ENCODE assay signal across 13 cellular contexts in the genomic region with DNA sequence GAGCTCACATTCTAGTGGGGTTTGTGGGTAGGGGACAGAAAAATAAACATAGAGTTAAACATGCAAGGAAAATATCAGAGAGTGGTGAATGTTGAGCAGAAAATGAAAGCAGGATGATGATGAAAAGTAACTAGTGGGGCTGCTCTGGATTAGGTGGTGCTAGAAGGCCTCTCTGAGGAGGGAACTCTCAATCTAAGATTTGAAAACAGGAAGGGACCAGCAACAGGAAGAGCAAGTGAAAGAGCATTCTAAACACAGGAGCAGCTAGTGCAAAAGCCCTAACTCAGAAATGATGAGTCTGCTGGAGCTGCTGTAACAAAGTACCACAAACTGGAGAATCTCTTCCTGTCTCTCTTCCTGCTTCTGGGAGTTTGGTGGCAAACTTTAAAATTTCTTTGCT.
DNase-seq lines count a peak whose midpoint lies in the region; ATAC-seq and TF ChIP-seq lines count a peak whose summit lies in the region.
"Had no signal": no experiment of that assay in that cellular context is flagged by ENCODE, and none has a peak within 500 bp of the region (broad histone marks: within the 10 kb centered on the region; RNA-seq: fewer than 3 reads in every experiment).

No MANE protein-coding gene starts in this region.

- no peaks in the 10 kb centered on the region for H3K27me3 ChIP-seq in KMS-11 (ENCODE audit: insufficient read depth, low read depth)

- H3K4me1 Mint-ChIP-seq in osteocyte (ENCODE audit: unreplicated experiment) = peaks cover 18% of the 10 kb centered on the region
- H3K4me1 Mint-ChIP-seq: activated CD4-positive, alpha-beta T cell treated with anti-CD3 and anti-CD28 coated beads for 36 hours had no signal

- no peaks in the 10 kb centered on the region for H3K27me3 Mint-ChIP-seq in osteocyte (ENCODE audit: unreplicated experiment)
- H3K27me3 Mint-ChIP-seq: activated CD4-positive, alpha-beta T cell treated with anti-CD3 and anti-CD28 coated beads for 36 hours had no signal

- H3K4me3 ChIP-seq in KMS-11 (IDR thresholded peaks at IDR 0.05; ENCODE audit: insufficient read depth, low read depth, low read length) = no peak overlapping the region

- peak overlapping the region; percentile 30; the same call in 1 of the 2 replicates for H2AFZ ChIP-seq in KMS-11 (ENCODE audit: low read depth)

- TF ChIP-seq CTCF in KMS-11 (conservative IDR thresholded peaks at IDR 0.05; ENCODE audit: low read depth, low read length) (no peak), osteocyte (IDR thresholded peaks at IDR 0.05) (no peak)

- no peaks in the 10 kb centered on the region for H4K20me1 ChIP-seq in KMS-11 (ENCODE audit: insufficient read depth)

- peak overlapping the region; percentile 4; the same call in 1 of the 2 replicates for H3K4me2 ChIP-seq in KMS-11

- H3K36me3 Mint-ChIP-seq in osteocyte (ENCODE audit: unreplicated experiment) = no peaks in the 10 kb centered on the region

- H3K4me1 ChIP-seq in KMS-11 (ENCODE audit: low read depth, poor library complexity, severe bottlenecking) = peaks cover 6% of the 10 kb centered on the region

- peak overlapping the region; percentile 6 for H3K27ac Mint-ChIP-seq in osteocyte (ENCODE audit: unreplicated experiment)
- H3K27ac Mint-ChIP-seq: activated CD4-positive, alpha-beta T cell treated with anti-CD3 and anti-CD28 coated beads for 36 hours had no signal

- no peak overlapping the region for H3K4me3 Mint-ChIP-seq in osteocyte (ENCODE audit: unreplicated experiment)
- H3K4me3 Mint-ChIP-seq: activated CD4-positive, alpha-beta T cell treated with anti-CD3 and anti-CD28 coated beads for 36 hours had no signal

- H3K36me3 ChIP-seq in KMS-11 (ENCODE audit: insufficient read depth) = no peaks in the 10 kb centered on the region; the same call in 1 of the 2 replicates

- H3K9ac ChIP-seq in KMS-11 = no peak overlapping the region

- ATAC-seq in GM19397 (IDR thresholded peaks at IDR 0.05; ENCODE audit: unreplicated experiment) (peak; percentile 76), HG02610 (IDR thresholded peaks at IDR 0.05; ENCODE audit: unreplicated experiment) (peak; percentile 63), HG02938 (IDR thresholded peaks at IDR 0.05; ENCODE audit: unreplicated experiment) (no peak)
- ATAC-seq: activated CD4-positive, alpha-beta T cell treated with anti-CD3 and anti-CD28 coated beads for 36 hours; SK-N-SH treated with all-trans-retinoic acid at 6 μM for 48 hours had no signal

- no peak overlapping the region for H3K27ac ChIP-seq in KMS-11

- no peaks in the 10 kb centered on the region for H3K79me2 ChIP-seq in KMS-11 (ENCODE audit: insufficient read depth, low read depth)

- H3K9me3 Mint-ChIP-seq in osteocyte (ENCODE audit: unreplicated experiment) = no peaks in the 10 kb centered on the region

- DNase-seq in osteocyte (ENCODE audit: extremely low spot score, unreplicated experiment) (no peak), NCI-H2029 (lab: John Stamatoyannopoulos, UW) (no peak), DMS53 (lab: John Stamatoyannopoulos, UW) (no peak)
- DNase-seq: activated CD4-positive, alpha-beta T cell treated with anti-CD3 and anti-CD28 coated beads for 36 hours; activated gamma-delta T cell; cerebellar nuclear complex; kidney; NCI-H69 had no signal
